ENCODE assay signal across 32 cellular contexts in the genomic region with DNA sequence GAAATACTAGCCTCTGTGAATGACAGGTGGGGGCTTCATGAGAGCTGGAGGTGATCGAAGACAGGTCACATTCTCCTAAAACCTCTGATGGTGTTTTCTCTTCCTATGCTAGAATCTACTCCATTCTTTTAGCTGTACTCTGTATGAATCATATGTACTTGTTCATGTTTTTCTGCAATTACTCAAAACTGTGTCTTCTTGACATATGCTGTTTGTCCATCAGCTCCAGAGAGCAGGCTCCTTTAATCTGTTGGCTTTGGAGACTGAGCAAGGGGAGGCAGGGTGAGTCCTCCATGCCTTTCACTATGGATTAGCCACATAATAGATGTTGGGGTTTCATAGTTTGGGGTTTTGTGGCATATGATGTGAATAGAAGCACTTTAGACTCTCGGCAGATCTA.
"Had no signal": no experiment of that assay in that cellular context is flagged by ENCODE, and none has a peak within 500 bp of the region (broad histone marks: within the 10 kb centered on the region; RNA-seq: fewer than 3 reads in every experiment).

No MANE protein-coding gene starts in this region.

- ATAC-seq: activated naive CD4-positive, alpha-beta T cell treated with anti-CD3 and anti-CD28 coated beads, Interleukin-2, amount 50 U/mL, for 72 hours; activated naive CD8-positive, alpha-beta T cell treated with anti-CD3 and anti-CD28 coated beads, Interleukin-2, amount 50 U/mL, for 24 hours; activated T-cell treated with anti-CD3 and anti-CD28 coated beads, Interleukin-2, amount 50 U/mL, for 4 hours; activated T-cell treated with anti-CD3 and anti-CD28 coated beads, Interleukin-2, amount 50 U/mL, for 72 hours; activated T-helper 17 cell treated with anti-CD3 and anti-CD28 coated beads, Interleukin-2, amount 50 U/mL, for 72 hours; body of pancreas had no signal

- H3K36me3 ChIP-seq: adrenal gland, ascending aorta, brain microvascular endothelial cell, breast epithelium, cardiac muscle cell had no signal

- H3K27ac ChIP-seq: adrenal gland, ascending aorta, body of pancreas, brain microvascular endothelial cell, breast epithelium, cardiac muscle cell had no signal

- H3K4me3 ChIP-seq: adrenal gland, ascending aorta, body of pancreas, breast epithelium, cardiac muscle cell had no signal

- H3K27me3 ChIP-seq: adrenal gland, ascending aorta, body of pancreas, brain microvascular endothelial cell, breast epithelium had no signal

- H3K4me1 ChIP-seq: adrenal gland, ascending aorta, body of pancreas, breast epithelium had no signal

- DNase-seq: activated effector memory CD4-positive, alpha-beta T cell treated with anti-CD3 and anti-CD28 coated beads, Interleukin-2, amount 50 U/mL, for 16 hours; activated effector memory CD4-positive, alpha-beta T cell treated with Interleukin-2 at 50 U/mL for 16 hours; activated gamma-delta T cell; activated gamma-delta T cell treated with Interleukin-2 at 50 U/mL for 16 hours; activated naive CD4-positive, alpha-beta T cell; activated naive CD4-positive, alpha-beta T cell treated with anti-CD3 and anti-CD28 coated beads for 36 hours; activated naive CD4-positive, alpha-beta T cell treated with anti-CD3 and anti-CD28 coated beads, Interleukin-2, amount 10 ng/mL, durations not matched to agents 7 days and 5 days; activated naive CD4-positive, alpha-beta T cell treated with anti-CD3 and anti-CD28 coated beads, Interleukin-2, amount 50 U/mL, for 16 hours; activated naive CD4-positive, alpha-beta T cell treated with Interleukin-2 at 50 U/mL for 16 hours; activated naive CD8-positive, alpha-beta T cell treated with anti-CD3 and anti-CD28 coated beads for 36 hours; activated naive CD8-positive, alpha-beta T cell treated with anti-CD3 and anti-CD28 coated beads, Interleukin-2, amount 10 ng/mL, durations not matched to agents 7 days and 5 days; activated naive CD8-positive, alpha-beta T cell treated with anti-CD3 and anti-CD28 coated beads, Interleukin-2, amount 50 U/mL, for 24 hours; activated T-cell treated with anti-CD3 and anti-CD28 coated beads, Interleukin-2, amount 50 U/mL, for 1 hour; activated T-cell treated with anti-CD3 and anti-CD28 coated beads, Interleukin-2, amount 50 U/mL, for 24 hours; activated T-cell treated with anti-CD3 and anti-CD28 coated beads, Interleukin-2, amount 50 U/mL, for 4 hours; activated T-cell treated with anti-CD3 and anti-CD28 coated beads, Interleukin-2, amount 50 U/mL, for 48 hours; activated T-cell treated with anti-CD3 and anti-CD28 coated beads, Interleukin-2, amount 50 U/mL, for 72 hours; adrenal gland; amniotic stem cell; amygdala; anterior cingulate cortex; aorta; body of pancreas; brain microvascular endothelial cell; caudate nucleus; central memory CD4-positive, alpha-beta T cell; cerebellar nuclear complex had no signal

- H3K9me3 ChIP-seq: adrenal gland, ascending aorta, body of pancreas, breast epithelium had no signal
